Comparison of ENCODE assay signal across 28 cellular contexts in genomic region chr16:26961459-26961858, GRCh38.
"Had no signal": no experiment of that assay in that cellular context is flagged by ENCODE, and none has a peak within 500 bp of the region (broad histone marks: within the 10 kb centered on the region; RNA-seq: fewer than 3 reads in every experiment).

No MANE protein-coding gene starts in this region.

- H3K9ac ChIP-seq: neural progenitor cell had no signal

- H3K4me2 ChIP-seq: neural progenitor cell, smooth muscle cell had no signal

- H3K4me3 Mint-ChIP-seq: mesothelial cell of epicardium; naive thymus-derived CD4-positive, alpha-beta T cell; nephron; neural progenitor cell; stimulated activated naive CD8-positive, alpha-beta T cell treated with anti-CD3 and anti-CD28 coated beads, Interleukin-15, amount 100 ng/mL, for 72 hours had no signal

- H3K9me3 Mint-ChIP-seq: mesothelial cell of epicardium; nephron; neural progenitor cell; stimulated activated naive CD8-positive, alpha-beta T cell treated with anti-CD3 and anti-CD28 coated beads, Interleukin-15, amount 100 ng/mL, for 72 hours had no signal

- ATAC-seq: esophagus mucosa; gastrocnemius medialis; left ventricle myocardium superior; lower lobe of right lung; mucosa of descending colon; naive thymus-derived CD4-positive, alpha-beta T cell; sciatic nerve; stimulated activated naive CD8-positive, alpha-beta T cell treated with anti-CD3 and anti-CD28 coated beads, Interleukin-15, amount 100 ng/mL, for 72 hours had no signal

- H3K36me3 Mint-ChIP-seq: mesothelial cell of epicardium; naive thymus-derived CD4-positive, alpha-beta T cell; neural progenitor cell had no signal

- H2AFZ ChIP-seq: neural progenitor cell had no signal

- H3K27ac ChIP-seq: epithelial cell of prostate, gastrocnemius medialis, lower lobe of right lung, neural progenitor cell, prostate gland, right atrium auricular region, thyroid gland, vagina had no signal

- H3K4me3 ChIP-seq: gastrocnemius medialis, lower lobe of right lung, mucosa of descending colon, neural progenitor cell, prostate gland, right atrium auricular region, smooth muscle cell, thyroid gland, vagina had no signal

- H3K4me1 ChIP-seq: gastrocnemius medialis, lower lobe of right lung, neural progenitor cell, prostate gland, right atrium auricular region, thyroid gland, vagina had no signal

- H3K27ac Mint-ChIP-seq: mesothelial cell of epicardium; nephron; neural progenitor cell; stimulated activated naive CD8-positive, alpha-beta T cell treated with anti-CD3 and anti-CD28 coated beads, Interleukin-15, amount 100 ng/mL, for 72 hours had no signal

- H3K4me1 Mint-ChIP-seq: mesothelial cell of epicardium, neural progenitor cell had no signal

- DNase-seq: cortex of kidney; foreskin fibroblast; gastrocnemius medialis; head of caudate nucleus; left ventricle myocardium superior; lower lobe of right lung; mesenchymal stem cell; mucosa of descending colon; naive thymus-derived CD4-positive, alpha-beta T cell; nucleus accumbens; stimulated activated CD4-positive, alpha-beta T cell treated with anti-CD3 and anti-CD28 coated beads, Interleukin-12 subunit alpha, Interleukin-12 subunit beta, amount 100 ng/mL, for 4 hours; stimulated activated CD4-positive, alpha-beta T cell treated with anti-CD3 and anti-CD28 coated beads, Interleukin-1b, Interleukin-23, amount 100 ng/mL, for 48 hours; stimulated activated CD4-positive, alpha-beta T cell treated with anti-CD3 and anti-CD28 coated beads, Interleukin-4, amount 100 ng/mL, for 1 hour; stimulated activated CD8-positive, alpha-beta memory T cell treated with anti-CD3 and anti-CD28 coated beads, Interleukin-4, amount 100 ng/mL, for 48 hours; stimulated activated naive CD4-positive, alpha-beta T cell; stimulated activated naive CD8-positive, alpha-beta T cell treated with anti-CD3 and anti-CD28 coated beads, Interleukin-15, amount 100 ng/mL, for 72 hours; thyroid gland; trophoblast cell had no signal

- H3K27me3 ChIP-seq: gastrocnemius medialis, neural progenitor cell, right atrium auricular region, thyroid gland, vagina had no signal
